ENCODE assay signal across 19 cellular contexts in the genomic region with DNA sequence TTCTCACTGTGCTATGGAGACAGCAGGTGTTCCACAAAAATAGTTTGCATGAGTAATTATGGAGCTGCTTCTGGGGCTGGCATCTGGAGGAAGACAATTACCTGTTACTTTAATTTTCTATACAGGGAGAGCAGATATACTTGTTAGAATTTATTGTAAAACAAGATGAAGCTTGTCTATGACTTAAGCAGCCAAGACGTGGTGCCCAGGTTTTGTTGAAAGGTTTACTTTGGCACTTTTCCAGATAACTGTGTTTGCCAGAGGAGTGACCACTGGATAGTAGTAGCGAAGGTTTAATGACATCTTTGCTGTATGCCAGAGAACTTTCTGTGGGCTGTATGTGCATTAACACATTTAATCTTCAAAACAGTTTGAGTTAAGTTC.
DNase-seq lines count a peak whose midpoint lies in the region; FAIRE-seq and TF ChIP-seq lines count a peak whose summit lies in the region.
"Had no signal": no experiment of that assay in that cellular context is flagged by ENCODE, and none has a peak within 500 bp of the region (broad histone marks: within the 10 kb centered on the region; RNA-seq: fewer than 3 reads in every experiment).

No MANE protein-coding gene starts in this region.

- no peaks in the 10 kb centered on the region for H3K79me2 ChIP-seq in MM.1S (ENCODE audit: low read length)

- no peak overlapping the region for H3K9ac ChIP-seq in MM.1S (ENCODE audit: low read length)

- no peak overlapping the region for H3K4me3 ChIP-seq in MM.1S (ENCODE audit: low read length)
- H3K4me3 ChIP-seq: lower lobe of right lung, psoas muscle, stomach, vagina had no signal

- DNase-seq in COR-L47 (lab: John Stamatoyannopoulos, UW) (peak; percentile 93), NCI-H1105 (lab: John Stamatoyannopoulos, UW) (peak; percentile 75), NCI-H774 (lab: John Stamatoyannopoulos, UW) (peak; percentile 2), MM.1S (no peak), activated gamma-delta T cell treated with Interleukin-2 at 50 U/mL for 16 hours (no peak), GDM1 (lab: John Stamatoyannopoulos, UW) (no peak), activated gamma-delta T cell (lab: John Stamatoyannopoulos, UW) (no peak)
- DNase-seq: activated CD4-positive, alpha-beta T cell treated with anti-CD3 and anti-CD28 coated beads for 36 hours; activated T-cell treated with anti-CD3 and anti-CD28 coated beads for 4 hours; endodermal cell; lower lobe of right lung; NCI-H1048; psoas muscle; Right ventricle myocardium superior; stimulated activated CD4-positive, alpha-beta T cell treated with anti-CD3 and anti-CD28 coated beads, Interleukin-15, amount 100 ng/mL, for 24 hours; stomach had no signal

- no peaks in the 10 kb centered on the region for H3K9me3 ChIP-seq in MM.1S (replicated peaks; ENCODE audit: insufficient read depth, low read length)
- H3K9me3 ChIP-seq: psoas muscle, vagina had no signal

- peak; percentile 68 for FAIRE-seq in islet of Langerhans (lab: Jason Lieb, UNC)
- FAIRE-seq: frontal cortex had no signal

- no peaks in the 10 kb centered on the region for H3K4me1 ChIP-seq in MM.1S (ENCODE audit: low read length)
- H3K4me1 ChIP-seq: lower lobe of right lung, psoas muscle had no signal

- H3K4me2 ChIP-seq in MM.1S (ENCODE audit: low read depth, low read length), result no peak overlapping the region

- TF ChIP-seq CTCF in MM.1S (IDR thresholded peaks at IDR 0.05; ENCODE audit: low read length), result no peak

- no peaks in the 10 kb centered on the region for H4K20me1 ChIP-seq in MM.1S (ENCODE audit: insufficient read depth, low read length)

- H3K27me3 ChIP-seq in MM.1S (replicated peaks; ENCODE audit: insufficient read depth, low read length), result no peaks in the 10 kb centered on the region
- H3K27me3 ChIP-seq: stomach, vagina had no signal

- H3F3A ChIP-seq in MM.1S (ENCODE audit: insufficient read depth, low read length), result no peaks in the 10 kb centered on the region

- H3K36me3 ChIP-seq in MM.1S (replicated peaks; ENCODE audit: insufficient read depth, low read length), result no peaks in the 10 kb centered on the region
- H3K36me3 ChIP-seq: lower lobe of right lung, stomach, vagina had no signal

- no peak overlapping the region for H3K27ac ChIP-seq in MM.1S (ENCODE audit: low read length)
- H3K27ac ChIP-seq: lower lobe of right lung, psoas muscle, stomach, vagina had no signal

- H3K9me2 ChIP-seq in MM.1S (replicated peaks; ENCODE audit: insufficient read depth, low read length), result no peaks in the 10 kb centered on the region

- no peak overlapping the region for H2AFZ ChIP-seq in MM.1S (ENCODE audit: low read length)

Comparison
In these comparisons a context has a peak if more than half of its experiments do, and no peak if none do; other contexts are left out.
1. DNase-seq: peak in COR-L47 (single experiment), NCI-H1105 (single experiment) and NCI-H774 (single experiment); none in MM.1S (single experiment), activated gamma-delta T cell treated with Interleukin-2 at 50 U/mL for 16 hours (single experiment), GDM1 (single experiment) and activated gamma-delta T cell (single experiment).